ENCODE assay signal across 8 cellular contexts in the genomic region with DNA sequence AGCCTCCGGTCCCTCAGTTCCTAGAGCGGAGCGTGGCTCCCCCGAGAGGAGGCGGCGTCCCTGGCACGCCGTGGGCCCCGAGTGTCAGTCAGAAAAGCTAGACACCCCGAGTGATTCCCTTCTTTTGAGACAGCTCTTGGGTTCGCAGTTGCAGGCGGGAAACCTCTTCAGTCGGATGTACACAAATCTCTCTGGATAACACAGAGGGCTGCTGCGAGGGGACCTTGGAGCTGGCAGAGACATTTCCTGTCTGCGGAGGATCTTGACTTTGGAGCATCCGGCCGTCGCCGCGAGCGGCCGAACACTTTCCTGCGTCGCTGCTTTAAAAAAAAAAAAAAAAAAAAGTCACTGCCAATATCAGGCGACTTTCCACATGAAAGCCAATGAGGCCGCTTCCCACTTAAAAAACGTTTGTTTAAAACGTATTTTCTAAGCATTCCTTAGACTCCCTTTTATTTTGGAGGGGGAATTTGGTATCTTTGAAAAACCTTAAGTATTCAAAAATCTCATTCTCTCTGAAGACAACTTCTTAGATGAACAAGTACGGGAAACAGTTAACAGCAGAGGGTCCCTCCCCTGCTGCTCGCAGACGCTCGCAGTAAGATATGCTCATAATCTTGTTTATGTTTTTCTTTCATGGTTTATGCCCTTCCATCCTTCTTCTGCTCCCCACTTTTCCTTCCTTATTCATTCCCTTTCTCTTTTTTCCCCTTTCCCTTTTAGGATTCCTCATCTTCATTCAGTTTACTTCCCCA. TPM values are rescaled to one million over a fixed set of nuclear protein-coding genes. Genes with fewer than 3 reads are reported as not detected.
A peak's percentile ranks its signal among the peaks of the same experiment; 100 is the strongest.
DNase-seq lines count a peak whose midpoint lies in the region; ATAC-seq, FAIRE-seq and TF ChIP-seq lines count a peak whose summit lies in the region.

No MANE protein-coding gene starts in this region.

- peak overlapping the region; percentile 90 for H2BK15ac ChIP-seq in mesenchymal stem cell (ENCODE audit: low read depth, poor library complexity, severe bottlenecking)

- peaks cover 8% of the 10 kb centered on the region for H3K4me1 ChIP-seq in HAP-1
- peaks cover 0 to 9% of the 10 kb centered on the region in 2 experiments; a peak in 2 of 4 replicates for H3K4me1 ChIP-seq in SK-N-SH (ENCODE audit: control insufficient read depth in 1 of 2, insufficient read depth in 2 of 2, low read depth in 1 of 2, low read length in 1 of 2)
- H3K4me1 ChIP-seq in mesenchymal stem cell (ENCODE audit: control insufficient read depth, insufficient read depth, low read depth, low read length), result peaks cover 16% of the 10 kb centered on the region

- peak overlapping the region; percentile 99 for H4K8ac ChIP-seq in mesenchymal stem cell (ENCODE audit: low read length)

- no peaks in the 10 kb centered on the region for H3K79me1 ChIP-seq in mesenchymal stem cell (replicated peaks; ENCODE audit: low read length, poor library complexity, severe bottlenecking)

- no peak overlapping the region for H2AK5ac ChIP-seq in mesenchymal stem cell (ENCODE audit: low read length, severe bottlenecking)

- H3F3A ChIP-seq in SK-N-SH (replicated peaks; ENCODE audit: insufficient read depth), result peaks cover under 1% of the 10 kb centered on the region

- TF ChIP-seq CTCF in AG04450 (IDR thresholded peaks at IDR 0.05; ENCODE audit: low read depth, low read length), result no peak
- no peak for TF ChIP-seq CTCF in SK-N-SH (IDR thresholded peaks at IDR 0.05)

- no peak overlapping the region for H3K14ac ChIP-seq in mesenchymal stem cell (ENCODE audit: low read length in 2 of 2)

- TF ChIP-seq EP300 in SK-N-SH (IDR thresholded peaks at IDR 0.05; ENCODE audit: borderline replicate concordance in 1 of 2, low read depth in 1 of 2, low read length in 1 of 2), result no peak

- H3K36me3 ChIP-seq in HAP-1 (replicated peaks), result no peaks in the 10 kb centered on the region; the same call in 1 of the 2 replicates
- no peaks in the 10 kb centered on the region for H3K36me3 ChIP-seq in SK-N-SH (replicated peaks in 1 of 2; ENCODE audit: control insufficient read depth in 1 of 2, insufficient read depth in 2 of 2, low read length in 1 of 2)
- H3K36me3 ChIP-seq in mesenchymal stem cell (ENCODE audit: control insufficient read depth in 1 of 2, insufficient read depth in 2 of 2, low read depth in 1 of 2, low read length in 2 of 2), result no peaks in the 10 kb centered on the region

- H3K27ac ChIP-seq in AG04450 (ENCODE audit: low read depth, low read length) (peak overlapping the region; percentile 48), SK-N-SH (ENCODE audit: low read depth in 2 of 2, low read length in 1 of 2) (peak overlapping the region in 1 of 2 experiments; percentile 7; a peak in 1 of 4 replicates), mesenchymal stem cell (ENCODE audit: low read length, poor library complexity, severe bottlenecking) (no peak overlapping the region)

- no peak overlapping the region for H2BK5ac ChIP-seq in mesenchymal stem cell (ENCODE audit: low read depth, low read length, poor library complexity, severe bottlenecking)

- peak overlapping the region; percentile 91 to 99 for H3K4ac ChIP-seq in mesenchymal stem cell (ENCODE audit: low read depth in 1 of 2, low read length in 2 of 2)

- POLR2A ChIA-PET in AG04450 (lab: Yijun Ruan, JAX) (no interaction called here), SK-N-SH (lab: Yijun Ruan, JAX) (no interaction called here)

- peak overlapping the region; percentile 86 for H2AFZ ChIP-seq in SK-N-SH (ENCODE audit: low read depth)
- peak overlapping the region; percentile 86 for H2AFZ ChIP-seq in mesenchymal stem cell (ENCODE audit: low read depth, low read length)

- H3K4me2 ChIP-seq in SK-N-SH (peak overlapping the region; percentile 78), mesenchymal stem cell (ENCODE audit: low read length, poor library complexity, severe bottlenecking) (peak overlapping the region; percentile 99)

- H3K4me3 ChIP-seq in AG04450 (ENCODE audit: low read depth, low read length) (peak overlapping the region; percentile 46), HAP-1 (peak overlapping the region; percentile 21), SK-N-SH (ENCODE audit: low read depth in 2 of 2, low read length in 1 of 2) (peak overlapping the region in 1 of 2 experiments; percentile 36; a peak in 3 of 4 replicates), mesenchymal stem cell (ENCODE audit: insufficient read depth in 1 of 2, low read depth in 1 of 2, low read length in 2 of 2) (peak overlapping the region; percentile 47 to 80)

- no peaks in the 10 kb centered on the region for H3K79me2 ChIP-seq in SK-N-SH (ENCODE audit: insufficient read depth)

- no peak overlapping the region for H3K23ac ChIP-seq in mesenchymal stem cell (ENCODE audit: low read length in 2 of 2)

- CTCF ChIA-PET in AG04450 (lab: Charles Lee), result interaction anchor here (0.7 to 1.0 kb wide), 2 partner anchors 142 to 181 kb away, joined by 3 to 4 read pairs; no protein-coding TSS in a partner anchor
- CTCF ChIA-PET in SK-N-SH (lab: Yijun Ruan, JAX), result no interaction called here

- H3K27me3 ChIP-seq in AG04450 (ENCODE audit: control insufficient read depth, insufficient read depth, low read length) (no peaks in the 10 kb centered on the region), HAP-1 (ENCODE audit: low read depth) (no peaks in the 10 kb centered on the region), SK-N-SH (ENCODE audit: insufficient read depth) (no peaks in the 10 kb centered on the region), mesenchymal stem cell (ENCODE audit: control insufficient read depth in 1 of 2, insufficient read depth in 1 of 2, low read length in 2 of 2) (peaks cover 0 to 27% of the 10 kb centered on the region in 2 experiments)

- no peak for FAIRE-seq in urothelium cell line (lab: Jason Lieb, UNC)

- H3K9me2 ChIP-seq in SK-N-SH, result no peaks in the 10 kb centered on the region

- peak overlapping the region; percentile 98 for H2BK120ac ChIP-seq in mesenchymal stem cell (ENCODE audit: low read depth, low read length)

- ATAC-seq in HG02938 (IDR thresholded peaks at IDR 0.05; ENCODE audit: unreplicated experiment) (no peak), HG02678 (IDR thresholded peaks at IDR 0.05; ENCODE audit: unreplicated experiment) (no peak)

- H3K9ac ChIP-seq in SK-N-SH, result peak overlapping the region; percentile 42; the same call in 1 of the 2 replicates
- peak overlapping the region; percentile 81 for H3K9ac ChIP-seq in mesenchymal stem cell (ENCODE audit: low read length)

- peak overlapping the region; percentile 96 for H4K91ac ChIP-seq in mesenchymal stem cell (ENCODE audit: low read length)

- no peak for DNase-seq in AG04450 (ENCODE audit: low read depth, low spot score)
- DNase-seq in HAP-1 (ENCODE audit: low spot score in 2 of 2), result peak; percentile 47 to 69
- peak; percentile 73 for DNase-seq in SK-N-SH
- peak; percentile 55 for DNase-seq in dermis blood vessel endothelial cell
- peak; percentile 68 for DNase-seq in mesenchymal stem cell
- DNase-seq in urothelium cell line (ENCODE audit: low spot score), result peak; percentile 53

- 25% methylated on average over 32 of the region's 32 CpGs for WGBS in SK-N-SH (ENCODE audit: low lambda C conversion rate)
- 6% methylated on average over 28 of the region's 32 CpGs for WGBS in mesenchymal stem cell

- H2BK12ac ChIP-seq in mesenchymal stem cell (ENCODE audit: low read length in 2 of 2), result peak overlapping the region; percentile 77 to 79

- H4K20me1 ChIP-seq in SK-N-SH (ENCODE audit: insufficient read depth), result no peaks in the 10 kb centered on the region

- TF ChIP-seq RAD21 in SK-N-SH (IDR thresholded peaks at IDR 0.05; ENCODE audit: low read length), result no peak

- in situ Hi-C loops in HAP-1 (cut with MboI; ENCODE audit: low sequenced_read_pairs), result no loop called here

- peak overlapping the region; percentile 88 for H3K18ac ChIP-seq in mesenchymal stem cell (ENCODE audit: low read depth in 1 of 2, low read length in 2 of 2)

- no peaks in the 10 kb centered on the region; the same call in 1 of the 2 replicates for H3K9me3 ChIP-seq in AG04450 (ENCODE audit: control insufficient read depth, insufficient read depth, low read length)
- no peaks in the 10 kb centered on the region for H3K9me3 ChIP-seq in HAP-1
- no peaks in the 10 kb centered on the region for H3K9me3 ChIP-seq in SK-N-SH
- H3K9me3 ChIP-seq in mesenchymal stem cell (ENCODE audit: control insufficient read depth, low read length), result no peaks in the 10 kb centered on the region

TF ChIP-seq in SK-N-SH, 30 proteins besides CTCF, POLR2A, EP300 and RAD21 (continues in another document):
- TF ChIP-seq, protein P1, sequence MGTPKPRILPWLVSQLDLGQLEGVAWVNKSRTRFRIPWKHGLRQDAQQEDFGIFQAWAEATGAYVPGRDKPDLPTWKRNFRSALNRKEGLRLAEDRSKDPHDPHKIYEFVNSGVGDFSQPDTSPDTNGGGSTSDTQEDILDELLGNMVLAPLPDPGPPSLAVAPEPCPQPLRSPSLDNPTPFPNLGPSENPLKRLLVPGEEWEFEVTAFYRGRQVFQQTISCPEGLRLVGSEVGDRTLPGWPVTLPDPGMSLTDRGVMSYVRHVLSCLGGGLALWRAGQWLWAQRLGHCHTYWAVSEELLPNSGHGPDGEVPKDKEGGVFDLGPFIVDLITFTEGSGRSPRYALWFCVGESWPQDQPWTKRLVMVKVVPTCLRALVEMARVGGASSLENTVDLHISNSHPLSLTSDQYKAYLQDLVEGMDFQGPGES (IDR thresholded peaks at IDR 0.05; ENCODE audit: low read depth, low read length), result no peak
- TF ChIP-seq POLR2AphosphoS5 (IDR thresholded peaks at IDR 0.05; ENCODE audit: low read depth, low read length) (no peak), FOSL2 (IDR thresholded peaks at IDR 0.05; ENCODE audit: borderline replicate concordance, low read depth) (no peak), TEAD4 (IDR thresholded peaks at IDR 0.05; ENCODE audit: borderline replicate concordance, insufficient read depth) (no peak), NRF1 (IDR thresholded peaks at IDR 0.05; ENCODE audit: low read depth, low read length) (no peak), CHD2 (IDR thresholded peaks at IDR 0.05; ENCODE audit: low read length, partially characterized antibody) (no peak)
- TF ChIP-seq, protein P2, sequence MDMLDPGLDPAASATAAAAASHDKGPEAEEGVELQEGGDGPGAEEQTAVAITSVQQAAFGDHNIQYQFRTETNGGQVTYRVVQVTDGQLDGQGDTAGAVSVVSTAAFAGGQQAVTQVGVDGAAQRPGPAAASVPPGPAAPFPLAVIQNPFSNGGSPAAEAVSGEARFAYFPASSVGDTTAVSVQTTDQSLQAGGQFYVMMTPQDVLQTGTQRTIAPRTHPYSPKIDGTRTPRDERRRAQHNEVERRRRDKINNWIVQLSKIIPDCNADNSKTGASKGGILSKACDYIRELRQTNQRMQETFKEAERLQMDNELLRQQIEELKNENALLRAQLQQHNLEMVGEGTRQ (IDR thresholded peaks at IDR 0.05; ENCODE audit: borderline replicate concordance, low read depth, low read length), result no peak

RNA-seq across cellular contexts. Expression of a gene that starts 9.9 kb away (rescaled TPM):
- polyA plus RNA-seq in AG04450 (2011; rRNA removed) (13.6 and 14.0 TPM in 2 replicates), SK-N-SH (2012; rRNA removed) (0.75 and 1.1 TPM in 2 replicates)
- 6.5 and 6.6 TPM in 2 replicates for polyA minus RNA-seq in AG04450 (2011; rRNA and poly(A)+ RNA removed)
- polyA plus RNA-seq in SK-N-SH (2012; cell fraction: cytosol; rRNA removed), result 1.2 and 1.3 TPM in 2 replicates
- 2.1 and 2.3 TPM in 2 replicates for polyA plus RNA-seq in SK-N-SH (2012; cell fraction: nucleus; rRNA removed)
- 56.7 and 66.9 TPM in 2 replicates for total RNA-seq in dermis blood vessel endothelial cell
- 9.0 TPM for polyA plus RNA-seq in mesenchymal stem cell (2013, experiment 1 of 2)
- polyA plus RNA-seq in mesenchymal stem cell (2013, experiment 2 of 2), result 8.7 TPM
